1 cellular context compared by ENCODE assay signal in the genomic region with DNA sequence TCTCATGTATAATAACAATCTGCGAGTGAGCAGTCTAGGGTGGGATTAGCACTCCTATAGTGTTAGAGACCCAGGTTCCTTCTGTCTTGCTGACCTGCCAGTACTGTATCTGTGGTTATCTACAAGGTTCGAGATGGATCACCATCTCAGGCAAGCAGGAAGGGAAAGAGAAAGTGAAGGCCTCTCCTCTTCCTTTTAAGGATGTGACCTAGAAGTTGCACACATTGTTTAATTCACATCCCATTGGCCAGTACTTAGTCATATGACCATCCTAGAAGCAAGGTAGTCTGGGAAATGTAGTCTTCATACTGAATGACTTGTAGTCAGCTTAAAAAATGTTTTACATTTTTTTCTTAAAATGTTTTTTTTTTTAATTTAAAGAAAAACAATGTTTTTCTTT.
A peak's percentile ranks its signal among the peaks of the same experiment; 100 is the strongest.
TF ChIP-seq lines count a peak whose summit lies in the region.

No MANE protein-coding gene starts in this region.

TF ChIP-seq in H1, 55 proteins besides CTCF, POLR2A, EP300 and RAD21 (continued from another document):
- TF ChIP-seq USF2 (IDR thresholded peaks at IDR 0.05; ENCODE audit: low read length) (peak; percentile 69), HDAC2 (IDR thresholded peaks at IDR 0.05; ENCODE audit: borderline replicate concordance in 1 of 2, low read depth in 2 of 2, low read length in 2 of 2) (no peak), CBX8 (IDR thresholded peaks at IDR 0.05; ENCODE audit: borderline replicate concordance, low read depth, low read length) (no peak), SIX5 (IDR thresholded peaks at IDR 0.05; ENCODE audit: low read depth, low read length) (peak; percentile 56), HDAC6 (IDR thresholded peaks at IDR 0.05; ENCODE audit: low read depth, low read length) (no peak), TBP (IDR thresholded peaks at IDR 0.05; ENCODE audit: low read depth, low read length) (no peak), RBBP5 (IDR thresholded peaks at IDR 0.05; ENCODE audit: borderline replicate concordance, low read depth, low read length) (no peak)
